In the genomic region with DNA sequence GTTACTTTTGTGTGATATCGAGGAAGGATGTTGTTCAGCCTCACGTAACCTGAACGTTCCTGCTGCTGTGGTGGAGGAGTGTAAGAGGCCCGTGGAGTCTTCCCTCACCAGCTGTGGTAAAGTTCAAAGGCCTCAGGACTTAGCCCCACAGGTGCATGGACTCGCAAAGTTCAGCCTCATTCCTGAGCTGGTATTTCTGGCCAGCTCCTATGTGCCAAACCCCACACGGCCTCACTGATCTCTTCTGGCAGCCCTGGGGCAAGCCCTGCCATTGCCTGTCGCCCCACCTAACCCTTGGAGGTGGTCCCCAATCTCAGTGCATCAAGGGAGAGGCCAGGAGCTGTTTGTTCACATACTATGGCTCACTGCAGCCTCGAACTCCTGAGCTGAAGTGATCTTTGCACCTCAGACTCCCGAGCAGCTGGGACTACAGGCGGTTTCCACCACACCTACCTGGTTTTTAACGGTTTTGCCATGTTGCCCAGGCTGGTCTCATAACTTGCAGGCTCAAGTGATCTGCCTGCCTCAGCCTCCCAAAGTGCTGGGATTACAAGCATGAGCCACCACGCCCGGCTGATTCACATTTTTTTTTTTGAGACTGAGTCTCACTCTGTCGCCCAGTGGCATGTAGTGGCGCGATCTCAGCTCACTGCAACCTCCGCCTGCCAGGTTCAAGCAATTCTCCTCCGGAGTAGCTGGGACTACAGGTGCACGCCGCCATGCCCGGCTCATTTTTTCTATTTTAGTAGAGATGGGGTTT, we compare ENCODE assay signal across 10 cellular contexts. TPM values are rescaled to one million over a fixed set of nuclear protein-coding genes. Genes with fewer than 3 reads are reported as not detected.
DNase-seq lines count a peak whose midpoint lies in the region; ATAC-seq and TF ChIP-seq lines count a peak whose summit lies in the region.
"Had no signal": no experiment of that assay in that cellular context is flagged by ENCODE, and none has a peak within 500 bp of the region (broad histone marks: within the 10 kb centered on the region; RNA-seq: fewer than 3 reads in every experiment).

No MANE protein-coding gene starts in this region.

- TF ChIP-seq CTCF in fibroblast of villous mesenchyme (IDR thresholded peaks at IDR 0.05; ENCODE audit: insufficient read depth, low read depth, low read length) (no peak), smooth muscle cell (IDR thresholded peaks at IDR 0.05; ENCODE audit: borderline replicate concordance, insufficient read depth, poor library complexity, severe bottlenecking) (no peak), thyroid gland (IDR thresholded peaks at IDR 0.05) (no peak)

- 85% methylated on average over 21 of the region's 21 CpGs for WGBS in smooth muscle cell (ENCODE audit: low lambda C conversion rate)
- 76 to 79% methylated on average over 15 to 19 of the region's 21 CpGs for WGBS in thyroid gland, 2 donors

- peaks cover 10% of the 10 kb centered on the region for H3K27me3 Mint-ChIP-seq in activated CD4-positive, alpha-beta T cell treated with anti-CD3 and anti-CD28 coated beads for 36 hours
- H3K27me3 Mint-ChIP-seq in activated CD4-positive, alpha-beta memory T cell treated with anti-CD3 and anti-CD28 coated beads, Interleukin-2, amount 10 ng/mL, durations not matched to agents 7 days and 5 days, result peaks cover 13% of the 10 kb centered on the region

- H3K4me2 ChIP-seq in smooth muscle cell, result peak overlapping the region; percentile 99

- H3K4me3 ChIP-seq in fibroblast of villous mesenchyme (ENCODE audit: low read depth, low read length), result peak overlapping the region; percentile 75
- H3K4me3 ChIP-seq in smooth muscle cell, result peak overlapping the region; percentile 97
- peak overlapping the region in 1 of 3 donors; percentile 88 for H3K4me3 ChIP-seq in thyroid gland (replicated peaks in 1 of 3)

- no peak overlapping the region for H3K9ac ChIP-seq in smooth muscle cell (ENCODE audit: low read depth)

- no peak for DNase-seq in activated CD4-positive, alpha-beta T cell treated with anti-CD3 and anti-CD28 coated beads for 36 hours
- DNase-seq in activated CD4-positive, alpha-beta T cell treated with anti-CD3 and anti-CD28 coated beads, Interleukin-2, amount 50 U/mL, for 1 hour, result no peak
- no peak for DNase-seq in activated CD4-positive, alpha-beta memory T cell treated with anti-CD3 and anti-CD28 coated beads, Interleukin-2, amount 10 ng/mL, durations not matched to agents 7 days and 5 days
- no peak for DNase-seq in fibroblast of villous mesenchyme (ENCODE audit: low read depth)
- DNase-seq in smooth muscle cell (lab: John Stamatoyannopoulos, UW; ENCODE audit: unreplicated experiment), result no peak
- no peak for DNase-seq in stimulated activated CD8-positive, alpha-beta memory T cell treated with anti-CD3 and anti-CD28 coated beads, Interleukin-4, amount 100 ng/mL, for 48 hours
- no peak for DNase-seq in SK-N-DZ (ENCODE audit: low spot score)
- no peak for DNase-seq in thyroid gland
- DNase-seq: central memory CD4-positive, alpha-beta T cell; SIG-M5 had no signal

- no peaks in the 10 kb centered on the region for H3K9me3 Mint-ChIP-seq in activated CD4-positive, alpha-beta T cell treated with anti-CD3 and anti-CD28 coated beads for 36 hours (ENCODE audit: low read depth)
- no peaks in the 10 kb centered on the region for H3K9me3 Mint-ChIP-seq in activated CD4-positive, alpha-beta memory T cell treated with anti-CD3 and anti-CD28 coated beads, Interleukin-2, amount 10 ng/mL, durations not matched to agents 7 days and 5 days

- H3K36me3 Mint-ChIP-seq in activated CD4-positive, alpha-beta T cell treated with anti-CD3 and anti-CD28 coated beads for 36 hours (ENCODE audit: low read depth), result peaks cover 21% of the 10 kb centered on the region
- peaks cover 25% of the 10 kb centered on the region for H3K36me3 Mint-ChIP-seq in activated CD4-positive, alpha-beta memory T cell treated with anti-CD3 and anti-CD28 coated beads, Interleukin-2, amount 10 ng/mL, durations not matched to agents 7 days and 5 days (ENCODE audit: low read depth)

- CTCF ChIA-PET in activated CD4-positive, alpha-beta T cell treated with anti-CD3 and anti-CD28 coated beads for 36 hours (lab: Charles Lee), result interaction anchor here (0.5 to 0.8 kb wide), 4 partner anchors 26 to 347 kb away, joined by 3 to 4 read pairs (median 3); partner anchors contain the start of gene AP2A2
- CTCF ChIA-PET in activated CD4-positive, alpha-beta memory T cell treated with anti-CD3 and anti-CD28 coated beads, Interleukin-2, amount 10 ng/mL, durations not matched to agents 7 days and 5 days (lab: Charles Lee), result interaction anchor here (0.9 kb wide), 1 partner anchor 24 kb away, joined by 3 read pairs; no protein-coding TSS in a partner anchor

- H3K9me3 ChIP-seq in smooth muscle cell (replicated peaks; ENCODE audit: low read depth) (no peaks in the 10 kb centered on the region), thyroid gland (no peaks in the 10 kb centered on the region)

- H3K27ac ChIP-seq in smooth muscle cell (ENCODE audit: low read depth), result peak overlapping the region; percentile 82
- H3K27ac ChIP-seq in thyroid gland, result no peak overlapping the region

- H3K4me1 ChIP-seq in smooth muscle cell (ENCODE audit: low read depth) (peaks cover 19% of the 10 kb centered on the region), thyroid gland (peaks cover 44 to 48% of the 10 kb centered on the region in 2 donors)

- TF ChIP-seq POLR2A in thyroid gland (IDR thresholded peaks at IDR 0.05), result no peak

- peaks cover 50% of the 10 kb centered on the region for H3K4me1 Mint-ChIP-seq in activated CD4-positive, alpha-beta T cell treated with anti-CD3 and anti-CD28 coated beads for 36 hours
- peaks cover 46% of the 10 kb centered on the region for H3K4me1 Mint-ChIP-seq in activated CD4-positive, alpha-beta memory T cell treated with anti-CD3 and anti-CD28 coated beads, Interleukin-2, amount 10 ng/mL, durations not matched to agents 7 days and 5 days

- ATAC-seq in activated CD4-positive, alpha-beta T cell treated with anti-CD3 and anti-CD28 coated beads for 36 hours, result no peak

- H3K27me3 ChIP-seq in smooth muscle cell (ENCODE audit: low read depth) (no peaks in the 10 kb centered on the region), thyroid gland (no peaks in the 10 kb centered on the region)

- H3K79me2 ChIP-seq in smooth muscle cell (ENCODE audit: low read depth), result peaks cover 67% of the 10 kb centered on the region

- H4K20me1 ChIP-seq in smooth muscle cell (ENCODE audit: low read depth), result peaks cover 66% of the 10 kb centered on the region

- H3K4me3 Mint-ChIP-seq in activated CD4-positive, alpha-beta T cell treated with anti-CD3 and anti-CD28 coated beads for 36 hours, result peak overlapping the region; percentile 86
- peak overlapping the region; percentile 87 for H3K4me3 Mint-ChIP-seq in activated CD4-positive, alpha-beta memory T cell treated with anti-CD3 and anti-CD28 coated beads, Interleukin-2, amount 10 ng/mL, durations not matched to agents 7 days and 5 days

- H3K36me3 ChIP-seq in smooth muscle cell (ENCODE audit: low read depth) (no peaks in the 10 kb centered on the region), thyroid gland (peaks cover 6 to 15% of the 10 kb centered on the region in 2 donors)

- intact Hi-C loops in activated CD4-positive, alpha-beta T cell treated with anti-CD3 and anti-CD28 coated beads for 36 hours (cut with DNase I, micrococcal nuclease), result loop anchor here (5.0 to 10.0 kb wide), 2 partner anchors 216 to 311 kb away; partner anchors contain the start of genes CEND1 (in 1 of the 2) and SLC25A22 (in 1 of the 2)
- intact Hi-C loops in thyroid gland (cut with DNase I), result no loop called here

- H2AFZ ChIP-seq in smooth muscle cell (ENCODE audit: low read depth), result no peak overlapping the region

- peak overlapping the region; percentile 83 for H3K27ac Mint-ChIP-seq in activated CD4-positive, alpha-beta T cell treated with anti-CD3 and anti-CD28 coated beads for 36 hours
- peak overlapping the region; percentile 31 for H3K27ac Mint-ChIP-seq in activated CD4-positive, alpha-beta memory T cell treated with anti-CD3 and anti-CD28 coated beads, Interleukin-2, amount 10 ng/mL, durations not matched to agents 7 days and 5 days

- POLR2A ChIA-PET in activated CD4-positive, alpha-beta T cell treated with anti-CD3 and anti-CD28 coated beads for 36 hours (lab: Charles Lee), result interaction anchor here (0.6 to 1.5 kb wide), 3 partner anchors 9 to 178 kb away, joined by 3 to 9 read pairs (median 8); no protein-coding TSS in a partner anchor
- POLR2A ChIA-PET in activated CD4-positive, alpha-beta memory T cell treated with anti-CD3 and anti-CD28 coated beads, Interleukin-2, amount 10 ng/mL, durations not matched to agents 7 days and 5 days (lab: Charles Lee), result interaction anchor here (0.9 to 3.3 kb wide), 7 partner anchors 10 to 169 kb away, joined by 3 to 19 read pairs (median 4); partner anchors contain the start of genes DEAF1, TALDO1 and TMEM80

- H3F3A ChIP-seq in smooth muscle cell (ENCODE audit: low read depth), result peaks cover 3% of the 10 kb centered on the region

RNA-seq across cellular contexts. Expression of gene PHRF1, which starts 2.2 kb away (rescaled TPM):
- total RNA-seq in activated CD4-positive, alpha-beta T cell treated with anti-CD3 and anti-CD28 coated beads for 36 hours, result 10 to 100 TPM; 40.0 to 44.5 TPM
- total RNA-seq in activated CD4-positive, alpha-beta memory T cell treated with anti-CD3 and anti-CD28 coated beads, Interleukin-2, amount 10 ng/mL, durations not matched to agents 7 days and 5 days, result 10 to 100 TPM; 38.7 to 39.1 TPM
- total RNA-seq in fibroblast of villous mesenchyme, result 29.4 and 38.7 TPM in 2 replicates
- total RNA-seq in smooth muscle cell, result 11.6 and 13.7 TPM in 2 replicates
- polyA plus RNA-seq in smooth muscle cell, result 20.2 and 20.9 TPM in 2 replicates
- 16.2 and 26.4 TPM in 2 replicates for polyA plus RNA-seq in SK-N-DZ (2014; cell fraction: cytosol; rRNA removed)
- 24.4 and 26.5 TPM in 2 replicates for polyA plus RNA-seq in SK-N-DZ (2014; cell fraction: nucleus; rRNA removed)
- 10 to 100 TPM; 18.3 to 31.0 (median 19.3) TPM for total RNA-seq in thyroid gland

RNA-seq across cellular contexts. Expression of gene RASSF7, which starts 17.7 kb away (rescaled TPM):
- total RNA-seq in activated CD4-positive, alpha-beta T cell treated with anti-CD3 and anti-CD28 coated beads for 36 hours, result 10 to 100 TPM; 16.8 TPM
- total RNA-seq in activated CD4-positive, alpha-beta memory T cell treated with anti-CD3 and anti-CD28 coated beads, Interleukin-2, amount 10 ng/mL, durations not matched to agents 7 days and 5 days, result 10 to 100 TPM; 32.7 to 32.8 TPM
- 14.2 and 15.5 TPM in 2 replicates for total RNA-seq in fibroblast of villous mesenchyme
- total RNA-seq in smooth muscle cell, result 18.6 and 21.7 TPM in 2 replicates
- 20.4 and 38.6 TPM in 2 replicates for polyA plus RNA-seq in smooth muscle cell
- 25.4 and 30.7 TPM in 2 replicates for polyA plus RNA-seq in SK-N-DZ (2014; cell fraction: cytosol; rRNA removed)
- 37.4 and 45.5 TPM in 2 replicates for polyA plus RNA-seq in SK-N-DZ (2014; cell fraction: nucleus; rRNA removed)
- total RNA-seq in thyroid gland, result 10 to 100 TPM; 18.6 to 60.0 (median 24.8) TPM

RNA-seq across cellular contexts. Expression of gene LMNTD2, which starts 17.9 kb away (rescaled TPM):
- 1 to 10 TPM; 2.7 to 4.9 TPM for total RNA-seq in activated CD4-positive, alpha-beta T cell treated with anti-CD3 and anti-CD28 coated beads for 36 hours
- total RNA-seq in activated CD4-positive, alpha-beta memory T cell treated with anti-CD3 and anti-CD28 coated beads, Interleukin-2, amount 10 ng/mL, durations not matched to agents 7 days and 5 days, result 1 to 10 TPM; 2.5 to 3.2 TPM
- 1.6 and 2.2 TPM in 2 replicates for total RNA-seq in fibroblast of villous mesenchyme
- total RNA-seq in smooth muscle cell, result 3.2 TPM in 1 of 2 replicates, not detected in the other
- 3.6 and 9.3 TPM in 2 replicates for polyA plus RNA-seq in smooth muscle cell
- polyA plus RNA-seq in SK-N-DZ (2014; cell fraction: cytosol; rRNA removed), result 0.52 and 2.6 TPM in 2 replicates
- 4.3 and 6.4 TPM in 2 replicates for polyA plus RNA-seq in SK-N-DZ (2014; cell fraction: nucleus; rRNA removed)
- 1 to 10 TPM; 4.2 to 8.8 (median 6.6) TPM for total RNA-seq in thyroid gland

RNA-seq across cellular contexts. Expression of gene IRF7, which starts 37.3 kb away (rescaled TPM):
- total RNA-seq in activated CD4-positive, alpha-beta T cell treated with anti-CD3 and anti-CD28 coated beads for 36 hours, result 10 to 100 TPM; 57.1 to 62.6 TPM
- total RNA-seq in activated CD4-positive, alpha-beta memory T cell treated with anti-CD3 and anti-CD28 coated beads, Interleukin-2, amount 10 ng/mL, durations not matched to agents 7 days and 5 days, result 100 to 1,000 TPM; 220 to 221 TPM
- 7.7 and 8.2 TPM in 2 replicates for total RNA-seq in fibroblast of villous mesenchyme
- 7.1 and 11.1 TPM in 2 replicates for total RNA-seq in smooth muscle cell
- 12.7 and 14.3 TPM in 2 replicates for polyA plus RNA-seq in smooth muscle cell
- 5.7 and 5.8 TPM in 2 replicates for polyA plus RNA-seq in SK-N-DZ (2014; cell fraction: cytosol; rRNA removed)
- polyA plus RNA-seq in SK-N-DZ (2014; cell fraction: nucleus; rRNA removed), result 31.0 and 33.5 TPM in 2 replicates
- total RNA-seq in thyroid gland, result 10 to 100 TPM; 15.4 to 42.4 (median 29.1) TPM

RNA-seq across cellular contexts. Expression of gene LRRC56, which starts 41.1 kb away (rescaled TPM):
- under 1 TPM; 0.96 to 0.98 TPM for total RNA-seq in activated CD4-positive, alpha-beta T cell treated with anti-CD3 and anti-CD28 coated beads for 36 hours
- total RNA-seq in activated CD4-positive, alpha-beta memory T cell treated with anti-CD3 and anti-CD28 coated beads, Interleukin-2, amount 10 ng/mL, durations not matched to agents 7 days and 5 days, result 1 to 10 TPM; 2.2 to 2.5 TPM
- total RNA-seq in fibroblast of villous mesenchyme (0.43 and 0.64 TPM in 2 replicates), smooth muscle cell (0.31 and 1.5 TPM in 2 replicates), thyroid gland (1 to 10 TPM; 1.7 to 2.6 (median 2.3) TPM)
- 1.5 TPM in 2 replicates for polyA plus RNA-seq in smooth muscle cell
- 0.15 and 0.18 TPM in 2 replicates for polyA plus RNA-seq in SK-N-DZ (2014; cell fraction: cytosol; rRNA removed)
- polyA plus RNA-seq in SK-N-DZ (2014; cell fraction: nucleus; rRNA removed), result 0.54 and 0.75 TPM in 2 replicates
